ENCODE assay signal across 1 cellular context in genomic region chr9:21681641-21682040, GRCh38.
A peak's percentile ranks its signal among the peaks of the same experiment; 100 is the strongest.
TF ChIP-seq lines count a peak whose summit lies in the region.

No MANE protein-coding gene starts in this region.

TF ChIP-seq in A549, 52 proteins besides CTCF, POLR2A, EP300 and RAD21 (continued from another document):
- TF ChIP-seq JUN (IDR thresholded peaks at IDR 0.05) (peak; percentile 61; a peak in 3 of 5 replicates), USF2 (IDR thresholded peaks at IDR 0.05) (no peak), FOXS1 (CRISPR knock-in tag; IDR thresholded peaks at IDR 0.05) (no peak), NFE2L2 (conservative IDR thresholded peaks at IDR 0.05; ENCODE audit: low read length) (no peak), RCOR1 (IDR thresholded peaks at IDR 0.05; ENCODE audit: low read depth, low read length) (no peak), REST (IDR thresholded peaks at IDR 0.05) (no peak), RFX5 (IDR thresholded peaks at IDR 0.05) (no peak), ZC3H11A (IDR thresholded peaks at IDR 0.05) (no peak), HOXB13 (CRISPR knock-in tag; IDR thresholded peaks at IDR 0.05; ENCODE audit: low read depth) (peak; percentile 75; the same call in 1 of the 2 replicates), SMC3 (IDR thresholded peaks at IDR 0.05) (no peak), KDM5A (IDR thresholded peaks at IDR 0.05) (no peak), MYC (IDR thresholded peaks at IDR 0.05; ENCODE audit: borderline replicate concordance, low read length) (no peak), ZFP36 (IDR thresholded peaks at IDR 0.05; ENCODE audit: borderline replicate concordance, partially characterized antibody) (no peak), TP53 (CRISPR knock-in tag; IDR thresholded peaks at IDR 0.05) (no peak), CBX8 (IDR thresholded peaks at IDR 0.05) (no peak), CEBPB (IDR thresholded peaks at IDR 0.05) (peak in 1 of 2 experiments; percentile 71; a peak in 2 of 4 replicates), CHD4 (IDR thresholded peaks at IDR 0.05; ENCODE audit: borderline replicate concordance) (no peak), HOXA7 (CRISPR knock-in tag; IDR thresholded peaks at IDR 0.05) (no peak), EHMT2 (IDR thresholded peaks at IDR 0.05; ENCODE audit: low read depth) (no peak), JUNB (IDR thresholded peaks at IDR 0.05) (0 out of 2 replicates have a peak, but pooled peaks have one; percentile 37), BCL3 (IDR thresholded peaks at IDR 0.05) (no peak), HDAC2 (IDR thresholded peaks at IDR 0.05) (no peak), SREBF2 (IDR thresholded peaks at IDR 0.05) (no peak), HES2 (IDR thresholded peaks at IDR 0.05) (no peak), FOSB (CRISPR knock-in tag; IDR thresholded peaks at IDR 0.05) (0 out of 2 replicates have a peak, but pooled peaks have one; percentile 8), ZNF302 (CRISPR knock-in tag; IDR thresholded peaks at IDR 0.05) (no peak), ZSCAN20 (CRISPR knock-in tag; IDR thresholded peaks at IDR 0.05) (0 out of 2 replicates have a peak, but pooled peaks have one; percentile 68), CBX2 (IDR thresholded peaks at IDR 0.05; ENCODE audit: borderline replicate concordance, low read depth) (no peak), HMGXB4 (CRISPR knock-in tag; IDR thresholded peaks at IDR 0.05; ENCODE audit: borderline replicate concordance) (no peak), NR3C1 (IDR thresholded peaks at IDR 0.05) (no peak), MAZ (IDR thresholded peaks at IDR 0.05; ENCODE audit: borderline replicate concordance, low read depth, low read length) (no peak), POLR2AphosphoS2 (conservative IDR thresholded peaks at IDR 0.05; ENCODE audit: low read length) (no peak), E2F6 (IDR thresholded peaks at IDR 0.05; ENCODE audit: borderline replicate concordance, low read depth) (no peak), NPAS2 (CRISPR knock-in tag; IDR thresholded peaks at IDR 0.05; ENCODE audit: borderline replicate concordance) (no peak), RARB (CRISPR knock-in tag; IDR thresholded peaks at IDR 0.05) (no peak), HOXB5 (CRISPR knock-in tag; IDR thresholded peaks at IDR 0.05) (no peak)
